Comparison of ENCODE assay signal across 1 cellular context in the genomic region with DNA sequence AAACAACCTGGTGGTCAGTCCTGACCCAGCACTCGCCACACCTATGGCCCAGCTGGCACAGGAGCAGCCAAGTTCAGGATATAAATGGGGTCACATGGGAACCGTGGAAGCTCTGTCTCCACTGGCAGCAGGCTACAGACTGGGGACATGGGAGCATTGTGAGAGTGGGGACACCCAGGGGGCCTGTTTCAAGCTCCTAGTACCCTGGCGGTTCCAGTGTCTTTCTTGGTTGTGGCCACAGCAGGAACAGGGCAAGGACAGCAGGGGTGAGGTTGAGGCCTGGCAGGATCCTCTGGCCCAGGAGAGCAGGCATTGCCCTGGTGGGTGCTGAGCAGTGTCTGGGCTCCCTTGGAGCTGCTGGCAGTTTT.
TF ChIP-seq lines count a peak whose summit lies in the region.

No MANE protein-coding gene starts in this region.

TF ChIP-seq in IMR-90, 13 proteins besides CTCF, POLR2A, EP300 and RAD21 (continued from another document):
- TF ChIP-seq NFE2L2 (IDR thresholded peaks at IDR 0.05; ENCODE audit: low read depth, low read length) (no peak), BHLHE40 (IDR thresholded peaks at IDR 0.05; ENCODE audit: low read depth, low read length) (no peak), USF2 (IDR thresholded peaks at IDR 0.05; ENCODE audit: low read depth, low read length) (no peak), FOS (IDR thresholded peaks at IDR 0.05; ENCODE audit: low read depth, low read length) (no peak), CEBPB (IDR thresholded peaks at IDR 0.05; ENCODE audit: low read depth, low read length) (no peak)
- TF ChIP-seq, protein P1, sequence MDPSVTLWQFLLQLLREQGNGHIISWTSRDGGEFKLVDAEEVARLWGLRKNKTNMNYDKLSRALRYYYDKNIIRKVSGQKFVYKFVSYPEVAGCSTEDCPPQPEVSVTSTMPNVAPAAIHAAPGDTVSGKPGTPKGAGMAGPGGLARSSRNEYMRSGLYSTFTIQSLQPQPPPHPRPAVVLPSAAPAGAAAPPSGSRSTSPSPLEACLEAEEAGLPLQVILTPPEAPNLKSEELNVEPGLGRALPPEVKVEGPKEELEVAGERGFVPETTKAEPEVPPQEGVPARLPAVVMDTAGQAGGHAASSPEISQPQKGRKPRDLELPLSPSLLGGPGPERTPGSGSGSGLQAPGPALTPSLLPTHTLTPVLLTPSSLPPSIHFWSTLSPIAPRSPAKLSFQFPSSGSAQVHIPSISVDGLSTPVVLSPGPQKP (IDR thresholded peaks at IDR 0.05; ENCODE audit: borderline replicate concordance, low read depth, low read length), result no peak
